In genomic region chr3:129591932-129592331, GRCh38 we compare ENCODE assay signal across 10 cellular contexts. TPM values are rescaled to one million over a fixed set of nuclear protein-coding genes. Genes with fewer than 3 reads are reported as not detected.
DNase-seq lines count a peak whose midpoint lies in the region; ATAC-seq and TF ChIP-seq lines count a peak whose summit lies in the region.
"Had no signal": no experiment of that assay in that cellular context is flagged by ENCODE, and none has a peak within 500 bp of the region (broad histone marks: within the 10 kb centered on the region; RNA-seq: fewer than 3 reads in every experiment).

No MANE protein-coding gene starts in this region.

- peak overlapping the region; percentile 48; the same call in 1 of the 2 replicates for H3K4me3 ChIP-seq in HUES6 (ENCODE audit: low read depth, low read length)
- H3K4me3 ChIP-seq in lower lobe of right lung: peak overlapping the region; percentile 29
- peak overlapping the region in 2 of 5 donors; percentile 34 to 44 for H3K4me3 ChIP-seq in subcutaneous abdominal adipose tissue (ENCODE audit: low read depth in 1 of 5, low read length in 5 of 5)

- H3K36me3 ChIP-seq in HUES6 (ENCODE audit: control insufficient read depth, insufficient read depth, low read length): peaks cover 7% of the 10 kb centered on the region; the same call in 1 of the 2 replicates
- H3K36me3 ChIP-seq in lower lobe of right lung: peaks cover 24% of the 10 kb centered on the region
- H3K36me3 ChIP-seq in subcutaneous abdominal adipose tissue (ENCODE audit: control insufficient read depth in 5 of 5, insufficient read depth in 5 of 5, low read length in 5 of 5): peaks cover 0 to 29% (median 26%) of the 10 kb centered on the region in 5 donors

- no peak for ATAC-seq in lower lobe of right lung
- ATAC-seq in GM21526 (IDR thresholded peaks at IDR 0.05; ENCODE audit: low FRiP score, unreplicated experiment): no peak
- ATAC-seq in HG03045 (IDR thresholded peaks at IDR 0.05; ENCODE audit: unreplicated experiment): no peak
- ATAC-seq: T-cell had no signal

- H3K9ac ChIP-seq in HUES6 (ENCODE audit: low read length) (peak overlapping the region; percentile 32), subcutaneous abdominal adipose tissue (ENCODE audit: low read length in 5 of 5) (peak overlapping the region; percentile 12 to 53 (median 35))

- H3K9me3 ChIP-seq in HUES6 (ENCODE audit: control insufficient read depth, insufficient read depth, low read depth, low read length): no peaks in the 10 kb centered on the region
- H3K9me3 ChIP-seq in lower lobe of right lung: no peaks in the 10 kb centered on the region
- H3K9me3 ChIP-seq in subcutaneous abdominal adipose tissue (ENCODE audit: control insufficient read depth in 5 of 5, low read length in 5 of 5): no peaks in the 10 kb centered on the region

- TF ChIP-seq CTCF in lower lobe of right lung (IDR thresholded peaks at IDR 0.05): no peak

- DNase-seq in caudate nucleus (lab: John Stamatoyannopoulos, UW) (no peak), lower lobe of right lung (no peak), AG08395 (ENCODE audit: low spot score) (no peak)
- DNase-seq in stimulated activated CD4-positive, alpha-beta T cell treated with anti-CD3 and anti-CD28 coated beads, Interleukin-12 subunit alpha, Interleukin-12 subunit beta, amount 100 ng/mL, for 4 hours: no peak
- DNase-seq: NCI-H1436, T-cell had no signal

- H3K27ac ChIP-seq in HUES6 (ENCODE audit: low read depth, low read length) (peak overlapping the region; percentile 51; the same call in 1 of the 2 replicates), caudate nucleus (ENCODE audit: low read depth, low read length) (peak overlapping the region; percentile 70), lower lobe of right lung (peak overlapping the region; percentile 89), subcutaneous abdominal adipose tissue (ENCODE audit: low read depth, low read length) (peak overlapping the region; percentile 97)

- intact Hi-C loops in lower lobe of right lung (cut with DNase I): no loop called here

- H3K27me3 ChIP-seq in HUES6 (ENCODE audit: control insufficient read depth, insufficient read depth, low read length): no peaks in the 10 kb centered on the region
- no peaks in the 10 kb centered on the region for H3K27me3 ChIP-seq in lower lobe of right lung (ENCODE audit: low read depth)
- no peaks in the 10 kb centered on the region for H3K27me3 ChIP-seq in subcutaneous abdominal adipose tissue (ENCODE audit: control insufficient read depth in 5 of 5, insufficient read depth in 4 of 5, low read length in 5 of 5)

- H3K4me1 ChIP-seq in HUES6 (ENCODE audit: control insufficient read depth, insufficient read depth, low read length) (peaks cover 60% of the 10 kb centered on the region), lower lobe of right lung (peaks cover 98% of the 10 kb centered on the region), subcutaneous abdominal adipose tissue (ENCODE audit: control insufficient read depth in 5 of 5, insufficient read depth in 5 of 5, low read length in 5 of 5) (peaks cover 48 to 99% (median 99%) of the 10 kb centered on the region in 5 donors)

RNA-seq across cellular contexts. Expression of gene PLXND1, which starts 14.5 kb away (rescaled TPM):
- total RNA-seq in lower lobe of right lung: 233 TPM

RNA-seq across cellular contexts. Expression of gene H1-8, which starts 49.0 kb away (rescaled TPM):
- not detected for total RNA-seq in lower lobe of right lung
- total RNA-seq: T-cell had no signal
